ENCODE assay signal across 8 cellular contexts in the genomic region with DNA sequence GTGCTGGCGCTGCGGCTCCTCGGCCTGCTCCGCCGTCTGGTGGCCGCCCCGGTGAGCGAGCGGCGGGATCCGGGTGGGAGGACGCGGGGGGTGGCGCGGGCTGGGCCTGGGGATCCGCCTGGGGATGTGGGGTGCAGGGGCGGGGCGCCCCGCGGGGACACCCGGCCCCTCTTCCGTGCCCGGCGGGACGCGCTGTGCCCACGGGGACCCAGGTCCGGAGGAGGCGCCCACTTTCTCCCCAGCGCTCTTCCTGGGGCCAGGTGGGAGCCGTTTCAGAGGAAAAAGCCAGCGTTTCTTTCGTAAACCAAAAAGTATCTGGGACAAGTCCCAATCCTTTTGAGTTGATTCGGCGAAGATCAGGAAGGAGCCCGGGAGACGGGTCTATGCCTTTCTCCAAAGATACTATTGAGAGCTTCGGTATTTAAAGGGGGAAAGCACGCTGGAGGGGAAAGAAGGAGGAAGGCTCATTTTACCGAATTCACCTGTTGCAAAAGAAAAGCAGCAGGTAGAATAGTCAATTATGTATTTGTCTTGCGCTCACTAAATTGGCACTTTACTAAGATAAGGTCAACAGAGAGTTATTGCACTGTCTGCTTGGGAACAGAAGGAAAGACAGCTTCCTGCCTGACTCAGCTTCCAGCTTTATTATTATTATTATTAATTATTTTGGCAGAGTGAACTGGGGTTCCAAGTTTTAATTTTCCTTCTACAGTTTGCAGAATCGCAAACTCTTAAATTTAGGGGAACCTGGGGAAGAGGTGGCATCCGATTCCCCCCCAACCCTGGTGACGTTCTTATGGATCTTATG.
DNase-seq lines count a peak whose midpoint lies in the region; ATAC-seq and TF ChIP-seq lines count a peak whose summit lies in the region.

No MANE protein-coding gene starts in this region.

- ATAC-seq in GM18517 (IDR thresholded peaks at IDR 0.05; ENCODE audit: unreplicated experiment) (peak; percentile 39), HG03460 (IDR thresholded peaks at IDR 0.05; ENCODE audit: unreplicated experiment) (peak; percentile 2), body of pancreas (no peak), HG03108 (IDR thresholded peaks at IDR 0.05; ENCODE audit: unreplicated experiment) (no peak), GM19035 (IDR thresholded peaks at IDR 0.05; ENCODE audit: unreplicated experiment) (no peak)

- TF ChIP-seq CTCF in body of pancreas (IDR thresholded peaks at IDR 0.05), result peak in 1 of 7 experiments; percentile 16

- intact Hi-C loops in body of pancreas (cut with DNase I), result no loop called here

- H3K4me3 ChIP-seq in body of pancreas (peak overlapping the region; percentile 72 to 78), mesodermal cell (ENCODE audit: extremely low read depth, insufficient read depth, low read length, poor library complexity, severe bottlenecking) (peak overlapping the region; percentile 74)

- H3K4me1 ChIP-seq in body of pancreas, result peaks cover 17% of the 10 kb centered on the region
- peaks cover 2% of the 10 kb centered on the region for H3K4me1 ChIP-seq in mesodermal cell (ENCODE audit: control insufficient read depth, insufficient read depth, low read length, poor library complexity, severe bottlenecking)

- DNase-seq in body of pancreas, result no peak
- no peak for DNase-seq in midbrain (lab: John Stamatoyannopoulos, UW)
- no peak for DNase-seq in stimulated activated naive CD4-positive, alpha-beta T cell (lab: John Stamatoyannopoulos, UW)

- TF ChIP-seq POLR2A in body of pancreas (IDR thresholded peaks at IDR 0.05), result no peak

- 0% methylated on average over 14 to 43 of the region's 44 CpGs for WGBS in body of pancreas, 2 donors
- WGBS in mesodermal cell (ENCODE audit: insufficient coverage in 2 of 2), 2 experiments, result 0% methylated on average over 27 to 32 of the region's 44 CpGs

- H3K27me3 ChIP-seq in body of pancreas, result no peaks in the 10 kb centered on the region

- H3K36me3 ChIP-seq in body of pancreas (replicated peaks in 1 of 2; ENCODE audit: insufficient read depth in 1 of 2, low read depth in 2 of 2) (no peaks in the 10 kb centered on the region), mesodermal cell (ENCODE audit: control insufficient read depth, insufficient read depth, low read length) (peaks cover 16% of the 10 kb centered on the region)

- H3K9me3 ChIP-seq in body of pancreas, result no peaks in the 10 kb centered on the region
- H3K9me3 ChIP-seq in mesodermal cell (ENCODE audit: control insufficient read depth, low read length), result no peaks in the 10 kb centered on the region

- H3K27ac ChIP-seq in body of pancreas (peak overlapping the region; percentile 62 to 82 (median 74)), mesodermal cell (ENCODE audit: low read depth, low read length, severe bottlenecking) (no peak overlapping the region)

Comparison
In these comparisons a context has a peak if more than half of its experiments do, and no peak if none do; other contexts are left out.
1. ATAC-seq: peak in GM18517 (single experiment) and HG03460 (single experiment); none in body of pancreas (single experiment), HG03108 (single experiment) and GM19035 (single experiment).